In genomic region chr10:119333146-119333792, GRCh38 we compare ENCODE assay signal across 10 cellular contexts.
DNase-seq lines count a peak whose midpoint lies in the region; ATAC-seq and TF ChIP-seq lines count a peak whose summit lies in the region.
"Had no signal": no experiment of that assay in that cellular context is flagged by ENCODE, and none has a peak within 500 bp of the region (broad histone marks: within the 10 kb centered on the region; RNA-seq: fewer than 3 reads in every experiment).

No MANE protein-coding gene starts in this region.

- CTCF ChIA-PET in CD4-positive, alpha-beta T cell (lab: Charles Lee), result interaction anchor here (1.0 to 1.9 kb wide), 2 partner anchors 10 to 127 kb away, joined by 3 to 4 read pairs; no protein-coding TSS in a partner anchor

- H3F3A ChIP-seq in neural progenitor cell (ENCODE audit: low read depth), result no peaks in the 10 kb centered on the region

- H2AFZ ChIP-seq in neural progenitor cell (replicated peaks), result no peak overlapping the region

- intact Hi-C loops in CD4-positive, alpha-beta T cell (cut with DNase I, micrococcal nuclease), result no loop called here

- no peaks in the 10 kb centered on the region for H4K20me1 ChIP-seq in neural progenitor cell (ENCODE audit: low read depth)

- H3K4me3 ChIP-seq in neural progenitor cell (no peak overlapping the region), SJCRH30 (no peak overlapping the region)
- H3K4me3 ChIP-seq: heart right ventricle had no signal

- H3K36me3 Mint-ChIP-seq in CD4-positive, alpha-beta T cell (ENCODE audit: low read depth), result peaks cover 35% of the 10 kb centered on the region
- peaks cover 4% of the 10 kb centered on the region for H3K36me3 Mint-ChIP-seq in neural progenitor cell

- no peaks in the 10 kb centered on the region for H3K36me3 ChIP-seq in neural progenitor cell
- no peaks in the 10 kb centered on the region for H3K36me3 ChIP-seq in SJCRH30

- no peak overlapping the region for H3K9ac ChIP-seq in neural progenitor cell

- no peaks in the 10 kb centered on the region for H3K79me2 ChIP-seq in neural progenitor cell (ENCODE audit: low read depth)

- H3K4me1 ChIP-seq in neural progenitor cell, result peaks cover 19% of the 10 kb centered on the region
- H3K4me1 ChIP-seq in SJCRH30, result peaks cover 21% of the 10 kb centered on the region

- no peaks in the 10 kb centered on the region for H3K9me3 ChIP-seq in CD4-positive, alpha-beta T cell (ENCODE audit: control insufficient read depth, low read length)
- H3K9me3 ChIP-seq in neural progenitor cell (ENCODE audit: low read depth) (no peaks in the 10 kb centered on the region), SJCRH30 (replicated peaks) (no peaks in the 10 kb centered on the region)

- peak overlapping the region; percentile 3 for H3K27ac Mint-ChIP-seq in CD4-positive, alpha-beta T cell
- H3K27ac Mint-ChIP-seq in neural progenitor cell, result peak overlapping the region; percentile 39

- H3K27me3 Mint-ChIP-seq in CD4-positive, alpha-beta T cell, result no peaks in the 10 kb centered on the region
- H3K27me3 Mint-ChIP-seq in neural progenitor cell (ENCODE audit: insufficient read depth, low read depth), result peaks cover 2% of the 10 kb centered on the region

- POLR2A ChIA-PET in CD4-positive, alpha-beta T cell (lab: Charles Lee), result no interaction called here

- no peak for ATAC-seq in CD4-positive, alpha-beta T cell (ENCODE audit: poor library complexity)
- ATAC-seq in HG03159 (IDR thresholded peaks at IDR 0.05; ENCODE audit: unreplicated experiment), result no peak
- ATAC-seq: heart right ventricle had no signal

- TF ChIP-seq CTCF in CD4-positive, alpha-beta T cell (IDR thresholded peaks at IDR 0.05), result no peak
- TF ChIP-seq CTCF in neural progenitor cell (IDR thresholded peaks at IDR 0.05), result no peak

- no peak overlapping the region for H3K4me3 Mint-ChIP-seq in CD4-positive, alpha-beta T cell
- H3K4me3 Mint-ChIP-seq in neural progenitor cell, result no peak overlapping the region

- H3K4me1 Mint-ChIP-seq in CD4-positive, alpha-beta T cell (ENCODE audit: low read depth), result peaks cover 3% of the 10 kb centered on the region
- H3K4me1 Mint-ChIP-seq in neural progenitor cell, result peaks cover 46% of the 10 kb centered on the region

- no peaks in the 10 kb centered on the region for H3K9me3 Mint-ChIP-seq in CD4-positive, alpha-beta T cell
- H3K9me3 Mint-ChIP-seq in neural progenitor cell, result no peaks in the 10 kb centered on the region

- peak in 7 of 10 experiments; percentile 12 to 56 (median 46) for DNase-seq in CD4-positive, alpha-beta T cell
- DNase-seq in NK-92 (lab: John Stamatoyannopoulos, UW; ENCODE audit: unreplicated experiment), result peak; percentile 29
- peak; percentile 48 for DNase-seq in activated gamma-delta T cell treated with anti-CD3 and anti-CD28 coated beads, Interleukin-2, amount 50 U/mL, for 16 hours (ENCODE audit: low read depth)
- DNase-seq in neural progenitor cell (ENCODE audit: low spot score), result no peak
- no peak for DNase-seq in NCI-H446 treated with DMSO at 0.1 percent for 48 hours (lab: John Stamatoyannopoulos, UW)
- DNase-seq in SJCRH30, result no peak
- no peak for DNase-seq in NCI-H1105 (lab: John Stamatoyannopoulos, UW)
- DNase-seq: heart right ventricle, KG1 had no signal

- no peak overlapping the region for H3K4me2 ChIP-seq in neural progenitor cell

- H3K27me3 ChIP-seq in CD4-positive, alpha-beta T cell (ENCODE audit: control insufficient read depth, insufficient read depth, low read length), result no peaks in the 10 kb centered on the region
- H3K27me3 ChIP-seq in neural progenitor cell (no peaks in the 10 kb centered on the region), SJCRH30 (no peaks in the 10 kb centered on the region)
- H3K27me3 ChIP-seq: heart right ventricle had no signal

- H3K27ac ChIP-seq in CD4-positive, alpha-beta T cell (ENCODE audit: low read depth, low read length), result no peak overlapping the region
- H3K27ac ChIP-seq in neural progenitor cell, result no peak overlapping the region
- no peak overlapping the region for H3K27ac ChIP-seq in SJCRH30

Comparison
In these comparisons a context has a peak if more than half of its experiments do, and no peak if none do; other contexts are left out.
1. DNase-seq: peak in CD4-positive, alpha-beta T cell (7 of 10), NK-92 (single experiment) and activated gamma-delta T cell treated with anti-CD3 and anti-CD28 coated beads, Interleukin-2, amount 50 U/mL, for 16 hours (single experiment); none in neural progenitor cell (single experiment), NCI-H446 treated with DMSO at 0.1 percent for 48 hours (single experiment), SJCRH30 (0 of 2) and NCI-H1105 (single experiment).